ENCODE assay signal across 1 cellular context in genomic region chr2:190880374-190881073, GRCh38.
TF ChIP-seq lines count a peak whose summit lies in the region.

Gene GLS (plus strand): TSS chr2:190880821. CDS start chr2:190881085, 264 bp downstream.

TF ChIP-seq in K562, 482 proteins besides CTCF, POLR2A, EP300 and RAD21 (continued from another document and continues in another):
- TF ChIP-seq NFYB (IDR thresholded peaks at IDR 0.05; ENCODE audit: extremely low read depth, insufficient read length) (peak; percentile 23), SUPT5H (IDR thresholded peaks at IDR 0.05) (peak; percentile 87), ZNF668 (CRISPR knock-in tag; IDR thresholded peaks at IDR 0.05) (no peak), ZNF592 (IDR thresholded peaks at IDR 0.05) (peak; percentile 41; the same call in 1 of the 2 replicates), NR2C2 (CRISPR knock-in tag; IDR thresholded peaks at IDR 0.05) (no peak), NR2C2 (tag; IDR thresholded peaks at IDR 0.05) (peak; percentile 59), NRF1 (conservative IDR thresholded peaks at IDR 0.05 in 1 of 2, IDR thresholded peaks at IDR 0.05 in 1 of 2) (peak; percentile 50 to 61), NCOA4 (IDR thresholded peaks at IDR 0.05; ENCODE audit: partially characterized antibody) (no peak), MTA3 (IDR thresholded peaks at IDR 0.05; ENCODE audit: borderline replicate concordance) (0 out of 2 replicates have a peak, but pooled peaks have one; percentile 19), POLR3G (IDR thresholded peaks at IDR 0.05; ENCODE audit: extremely low read depth, insufficient read length, insufficient replicate concordance) (no peak), THRB (CRISPR knock-in tag; conservative IDR thresholded peaks at IDR 0.05) (no peak), GTF2F1 (IDR thresholded peaks at IDR 0.05; ENCODE audit: low read depth, low read length) (0 out of 2 replicates have a peak, but pooled peaks have one; percentile 65), POLR2B (IDR thresholded peaks at IDR 0.05; ENCODE audit: low read depth, partially characterized antibody) (peak; percentile 76), POLR3A (IDR thresholded peaks at IDR 0.05; ENCODE audit: borderline replicate concordance, extremely low read depth, insufficient read depth, insufficient read length) (no peak), DMBX1 (CRISPR knock-in tag; IDR thresholded peaks at IDR 0.05; ENCODE audit: borderline replicate concordance) (no peak), GTF2A2 (tag; IDR thresholded peaks at IDR 0.05) (no peak), RBBP5 (IDR thresholded peaks at IDR 0.05; ENCODE audit: borderline replicate concordance, insufficient read depth, low read length, poor library complexity, severe bottlenecking) (peak; percentile 73), EZH2 (IDR thresholded peaks at IDR 0.05; ENCODE audit: borderline replicate concordance, low read depth, low read length) (no peak), ZMIZ1 (IDR thresholded peaks at IDR 0.05; ENCODE audit: low read depth in 2 of 2, low read length in 2 of 2) (0 out of 4 replicates have a peak, but pooled peaks of 1 of the 2 experiments have one; percentile 27), SOX6 (IDR thresholded peaks at IDR 0.05) (0 out of 2 replicates have a peak, but pooled peaks have one; percentile 17), RBFOX2 (IDR thresholded peaks at IDR 0.05; ENCODE audit: low read depth, low read length) (peak; percentile 92), NFRKB (IDR thresholded peaks at IDR 0.05; ENCODE audit: low read depth) (peak; percentile 63; the same call in 1 of the 2 replicates), CREB1 (IDR thresholded peaks at IDR 0.05) (no peak), CREB1 (CRISPR knock-in tag; IDR thresholded peaks at IDR 0.05) (peak; percentile 40; the same call in 1 of the 2 replicates), SIN3A (IDR thresholded peaks at IDR 0.05; ENCODE audit: borderline replicate concordance in 2 of 2, control insufficient read depth in 1 of 2, low read depth in 2 of 2, low read length in 2 of 2) (0 out of 4 replicates have a peak, but pooled peaks of 1 of the 2 experiments have one; percentile 64), LCOR (CRISPR knock-in tag; IDR thresholded peaks at IDR 0.05) (peak; percentile 92), ZBTB9 (CRISPR knock-in tag; IDR thresholded peaks at IDR 0.05) (0 out of 2 replicates have a peak, but pooled peaks have one; percentile 33), SP2 (IDR thresholded peaks at IDR 0.05; ENCODE audit: extremely low read depth, low read depth, low read length, poor library complexity, severe bottlenecking) (peak; percentile 58), ZNF655 (CRISPR knock-in tag; IDR thresholded peaks at IDR 0.05) (no peak), ZBTB1 (CRISPR knock-in tag; IDR thresholded peaks at IDR 0.05; ENCODE audit: borderline replicate concordance, low read depth) (peak; percentile 80; the same call in 1 of the 2 replicates), E2F6 (IDR thresholded peaks at IDR 0.05; ENCODE audit: borderline replicate concordance in 1 of 2, extremely low read depth in 1 of 2, insufficient read depth in 1 of 2, insufficient read length in 1 of 2, low read depth in 1 of 2, low read length in 1 of 2, poor library complexity in 1 of 2, severe bottlenecking in 1 of 2) (peak; percentile 24 to 40), ZNF518B (CRISPR knock-in tag; IDR thresholded peaks at IDR 0.05) (no peak), MTF1 (CRISPR knock-in tag; IDR thresholded peaks at IDR 0.05; ENCODE audit: borderline replicate concordance) (no peak), TAF9B (IDR thresholded peaks at IDR 0.05; ENCODE audit: partially characterized antibody) (peak; percentile 62), POLR2AphosphoS2 (IDR thresholded peaks at IDR 0.05; ENCODE audit: low read length) (peak; percentile 50; the same call in 1 of the 2 replicates), ZBTB12 (CRISPR knock-in tag; IDR thresholded peaks at IDR 0.05) (0 out of 2 replicates have a peak, but pooled peaks have one; percentile 23)
